ENCODE assay signal across 26 cellular contexts in the genomic region with DNA sequence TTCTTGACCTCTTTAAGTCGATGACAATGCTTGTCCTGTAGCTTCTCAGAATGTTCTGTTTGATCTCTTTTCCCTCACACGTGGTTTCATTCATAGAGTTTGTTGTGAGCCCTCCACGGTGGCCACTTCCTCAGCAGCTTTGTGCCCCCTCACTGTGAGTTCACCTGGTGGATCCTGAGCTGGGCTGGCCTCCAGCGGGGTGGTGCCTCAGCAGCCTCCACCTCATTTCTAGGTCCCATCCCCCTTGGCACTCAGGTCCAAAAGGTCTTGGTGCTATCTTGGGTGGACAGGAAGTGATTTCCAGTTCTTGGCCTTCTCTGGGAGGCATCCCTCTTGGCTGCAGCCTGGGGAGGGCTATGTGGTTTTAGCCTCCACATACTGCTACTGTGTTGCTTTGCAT.
A peak's percentile ranks its signal among the peaks of the same experiment; 100 is the strongest.
DNase-seq lines count a peak whose midpoint lies in the region; FAIRE-seq and TF ChIP-seq lines count a peak whose summit lies in the region.
"Had no signal": no experiment of that assay in that cellular context is flagged by ENCODE, and none has a peak within 500 bp of the region (broad histone marks: within the 10 kb centered on the region; RNA-seq: fewer than 3 reads in every experiment).

No MANE protein-coding gene starts in this region.

- no peak overlapping the region for H3K27ac ChIP-seq in H1 (ENCODE audit: low read depth, low read length)
- no peak overlapping the region for H3K27ac ChIP-seq in neural progenitor cell
- no peak overlapping the region for H3K27ac ChIP-seq in trophoblast cell (ENCODE audit: low read depth, low read length)
- H3K27ac ChIP-seq: 22Rv1, BLaER1, C4-2B had no signal

- H3K27ac Mint-ChIP-seq in neural progenitor cell = no peak overlapping the region
- H3K27ac Mint-ChIP-seq in activated CD4-positive, alpha-beta T cell treated with anti-CD3 and anti-CD28 coated beads, Interleukin-2, amount 10 ng/mL, durations not matched to agents 7 days and 5 days = no peak overlapping the region
- H3K27ac Mint-ChIP-seq: B cell; CD4-positive, CD25-positive, alpha-beta regulatory T cell; CD8-positive, alpha-beta T cell; GM23338 had no signal

- no peak overlapping the region for H3K23ac ChIP-seq in H1 (ENCODE audit: insufficient read length)
- peak overlapping the region; percentile 70 for H3K23ac ChIP-seq in trophoblast cell (ENCODE audit: low read length)

- H3K4me1 Mint-ChIP-seq in neural progenitor cell = peaks cover 12% of the 10 kb centered on the region
- no peaks in the 10 kb centered on the region for H3K4me1 Mint-ChIP-seq in activated CD4-positive, alpha-beta T cell treated with anti-CD3 and anti-CD28 coated beads, Interleukin-2, amount 10 ng/mL, durations not matched to agents 7 days and 5 days
- H3K4me1 Mint-ChIP-seq: B cell; CD4-positive, CD25-positive, alpha-beta regulatory T cell had no signal

- no peak overlapping the region for H4K8ac ChIP-seq in H1 (ENCODE audit: extremely low read depth, insufficient read depth, low read length)
- no peak overlapping the region for H4K8ac ChIP-seq in trophoblast cell (ENCODE audit: low read depth, low read length)

- H3K36me3 ChIP-seq in H1 (ENCODE audit: control insufficient read depth in 2 of 4, insufficient read depth in 4 of 4, low read length in 3 of 4) (no peaks in the 10 kb centered on the region), neural progenitor cell (no peaks in the 10 kb centered on the region), trophoblast cell (ENCODE audit: control insufficient read depth in 1 of 2, insufficient read depth in 2 of 2, low read length in 2 of 2) (no peaks in the 10 kb centered on the region)
- H3K36me3 ChIP-seq: BLaER1 had no signal

- no peak overlapping the region for H3K4me2 ChIP-seq in H1 (ENCODE audit: insufficient read depth in 1 of 2, low read depth in 2 of 2, low read length in 2 of 2)
- no peak overlapping the region for H3K4me2 ChIP-seq in neural progenitor cell
- no peak overlapping the region for H3K4me2 ChIP-seq in trophoblast cell (ENCODE audit: low read length)
- H3K4me2 ChIP-seq: BLaER1, GM23338 had no signal

- H2BK20ac ChIP-seq in H1 (ENCODE audit: low read length) = peak overlapping the region; percentile 72; the same call in 1 of the 2 replicates

- no peaks in the 10 kb centered on the region; a peak in 2 of 7 replicates for H3K4me1 ChIP-seq in H1 (replicated peaks in 1 of 4; ENCODE audit: control insufficient read depth in 3 of 4, insufficient read depth in 4 of 4, low read length in 3 of 4)
- peaks cover 8% of the 10 kb centered on the region for H3K4me1 ChIP-seq in neural progenitor cell
- H3K4me1 ChIP-seq in trophoblast cell (ENCODE audit: control insufficient read depth in 1 of 2, insufficient read depth in 2 of 2, low read length in 2 of 2) = no peaks in the 10 kb centered on the region
- H3K4me1 ChIP-seq: BLaER1, Caco-2 had no signal

- H3K36me3 Mint-ChIP-seq in neural progenitor cell = no peaks in the 10 kb centered on the region
- no peaks in the 10 kb centered on the region for H3K36me3 Mint-ChIP-seq in activated CD4-positive, alpha-beta T cell treated with anti-CD3 and anti-CD28 coated beads, Interleukin-2, amount 10 ng/mL, durations not matched to agents 7 days and 5 days (ENCODE audit: low read depth)
- H3K36me3 Mint-ChIP-seq: CD4-positive, CD25-positive, alpha-beta regulatory T cell; CD8-positive, alpha-beta T cell had no signal

- TF ChIP-seq CTCF in H1 (IDR thresholded peaks at IDR 0.05; ENCODE audit: control extremely low read depth in 1 of 3, insufficient read depth in 1 of 3, low read depth in 1 of 3, low read length in 3 of 3) = no peak
- TF ChIP-seq CTCF in neural progenitor cell (IDR thresholded peaks at IDR 0.05) = no peak

- no peak for FAIRE-seq in H1 (lab: Jason Lieb, UNC)
- FAIRE-seq: A204.1, D721Med, GM12878, GM19239, H54 had no signal

- H2BK15ac ChIP-seq in H1 (ENCODE audit: low read length) = 0 out of 2 replicates have a peak overlapping the region, but pooled peaks have one; percentile 46

- H3K79me2 ChIP-seq in H1 (ENCODE audit: control insufficient read depth in 1 of 2, insufficient read depth in 2 of 2, low read length in 2 of 2) (no peaks in the 10 kb centered on the region), neural progenitor cell (ENCODE audit: low read depth) (no peaks in the 10 kb centered on the region), trophoblast cell (ENCODE audit: control insufficient read depth, insufficient read depth, low read length, poor library complexity) (no peaks in the 10 kb centered on the region)

- H3K79me1 ChIP-seq in H1 (ENCODE audit: low read depth, low read length) (no peaks in the 10 kb centered on the region), trophoblast cell (ENCODE audit: low read length) (no peaks in the 10 kb centered on the region)

- H2AFZ ChIP-seq in H1 (ENCODE audit: low read length) = 0 out of 2 replicates have a peak overlapping the region, but pooled peaks have one; percentile 53
- H2AFZ ChIP-seq in neural progenitor cell (replicated peaks) = no peak overlapping the region
- no peak overlapping the region for H2AFZ ChIP-seq in trophoblast cell (ENCODE audit: insufficient read depth, low read length, poor library complexity)
- H2AFZ ChIP-seq: GM23338 had no signal

- no peaks in the 10 kb centered on the region; the same call in 1 of the 2 replicates for H3K23me2 ChIP-seq in H1 (ENCODE audit: low read depth, low read length)

- POLR2A ChIA-PET in H1 (lab: Charles Lee; ENCODE audit: partially characterized antibody) = no interaction called here
- POLR2A ChIA-PET in activated CD4-positive, alpha-beta T cell treated with anti-CD3 and anti-CD28 coated beads, Interleukin-2, amount 10 ng/mL, durations not matched to agents 7 days and 5 days (lab: Charles Lee) = no interaction called here

- peaks cover 12% of the 10 kb centered on the region for H3K9me3 Mint-ChIP-seq in neural progenitor cell
- H3K9me3 Mint-ChIP-seq in activated CD4-positive, alpha-beta T cell treated with anti-CD3 and anti-CD28 coated beads, Interleukin-2, amount 10 ng/mL, durations not matched to agents 7 days and 5 days = no peaks in the 10 kb centered on the region
- H3K9me3 Mint-ChIP-seq: CD4-positive, CD25-positive, alpha-beta regulatory T cell; CD8-positive, alpha-beta T cell; GM23338 had no signal

- H3K56ac ChIP-seq in H1 (replicated peaks; ENCODE audit: insufficient read length, low read depth, low read length) = no peak overlapping the region

- H2AK5ac ChIP-seq in H1 (ENCODE audit: low read depth, low read length) (no peak overlapping the region), trophoblast cell (ENCODE audit: low read length) (no peak overlapping the region)

- H4K20me1 ChIP-seq in H1 (replicated peaks in 1 of 2; ENCODE audit: control insufficient read depth in 1 of 2, insufficient read depth in 2 of 2, low read length in 2 of 2) = no peaks in the 10 kb centered on the region
- H4K20me1 ChIP-seq in neural progenitor cell (ENCODE audit: low read depth) = no peaks in the 10 kb centered on the region
- H4K20me1 ChIP-seq: BLaER1 had no signal

- no peak overlapping the region for H3K9ac ChIP-seq in H1 (replicated peaks in 1 of 4; ENCODE audit: extremely low read depth in 1 of 4, low read depth in 3 of 4, low read length in 3 of 4)
- H3K9ac ChIP-seq in neural progenitor cell = no peak overlapping the region
- H3K9ac ChIP-seq in trophoblast cell (ENCODE audit: low read length) = peak overlapping the region; percentile 61
- H3K9ac ChIP-seq: BLaER1 had no signal

- 85% methylated on average over 4 of the region's 4 CpGs; no CpG with 5 or more reads in 1 of the 2 experiments for WGBS in H1 (ENCODE audit: extremely low coverage in 1 of 2, insufficient coverage in 1 of 2, insufficient read length in 1 of 2, insufficient replicate concordance in 2 of 2, low coverage in 1 of 2, low lambda C conversion rate in 2 of 2, missing lambda C conversion rate in 1 of 2), 2 experiments
- WGBS in trophoblast cell (ENCODE audit: extremely low coverage, insufficient coverage, insufficient read length) = no CpG with 5 or more reads among the region's 4 CpGs

- no peak overlapping the region for H4K91ac ChIP-seq in H1 (replicated peaks; ENCODE audit: insufficient read length, low read length)
- H4K91ac ChIP-seq in trophoblast cell (ENCODE audit: low read depth, low read length) = no peak overlapping the region

- H2BK120ac ChIP-seq in H1 (replicated peaks; ENCODE audit: low read depth, low read length) = no peak overlapping the region
- no peak overlapping the region for H2BK120ac ChIP-seq in trophoblast cell (ENCODE audit: insufficient read depth, low read length, poor library complexity)

- no peak for TF ChIP-seq EP300 in H1 (IDR thresholded peaks at IDR 0.05; ENCODE audit: borderline replicate concordance in 1 of 2, low read depth in 2 of 2, low read length in 2 of 2)

- no peak overlapping the region; the same call in 1 of the 2 replicates for H2BK12ac ChIP-seq in H1 (ENCODE audit: low read depth, low read length)
- no peak overlapping the region for H2BK12ac ChIP-seq in trophoblast cell (ENCODE audit: low read length)

- peaks cover 5% of the 10 kb centered on the region for H3F3A ChIP-seq in neural progenitor cell (ENCODE audit: low read depth)

- H3K4me3 ChIP-seq in H1 (ENCODE audit: extremely low read depth in 1 of 4, insufficient read depth in 2 of 4, low read depth in 3 of 4, low read length in 4 of 4) (no peak overlapping the region), neural progenitor cell (no peak overlapping the region), trophoblast cell (ENCODE audit: low read depth, low read length) (no peak overlapping the region)
- H3K4me3 ChIP-seq: BLaER1, GM12878, GM23338 had no signal

- H3K27me3 ChIP-seq in H1 (replicated peaks in 1 of 4; ENCODE audit: control insufficient read depth in 3 of 4, extremely low read depth in 1 of 4, insufficient read depth in 3 of 4, low read length in 3 of 4) (no peaks in the 10 kb centered on the region; a peak in 1 of 7 replicates), neural progenitor cell (no peaks in the 10 kb centered on the region), trophoblast cell (ENCODE audit: insufficient read depth, low read length) (no peaks in the 10 kb centered on the region)
- H3K27me3 ChIP-seq: BLaER1 had no signal

- H4K5ac ChIP-seq in H1 (ENCODE audit: insufficient read length, low read depth, low read length) = no peak overlapping the region

- H3K9me3 ChIP-seq in H1 (ENCODE audit: insufficient read depth in 2 of 2, low read depth in 1 of 2, low read length in 1 of 2) (no peaks in the 10 kb centered on the region), neural progenitor cell (ENCODE audit: low read depth) (no peaks in the 10 kb centered on the region), trophoblast cell (ENCODE audit: insufficient read depth, low read depth, low read length) (peaks cover 3% of the 10 kb centered on the region)
- H3K9me3 ChIP-seq: BLaER1, Caco-2 had no signal

- H3K4ac ChIP-seq in H1 (replicated peaks; ENCODE audit: insufficient read length, low read depth, low read length) (no peak overlapping the region), trophoblast cell (ENCODE audit: low read depth, low read length) (no peak overlapping the region)

- no peak overlapping the region for H2BK5ac ChIP-seq in H1 (ENCODE audit: low read depth, low read length)
- no peak overlapping the region for H2BK5ac ChIP-seq in trophoblast cell (ENCODE audit: low read depth, low read length, poor library complexity)

- no peak overlapping the region for H4K12ac ChIP-seq in trophoblast cell (ENCODE audit: low read depth, low read length)

- peaks cover 8% of the 10 kb centered on the region for H3K27me3 Mint-ChIP-seq in neural progenitor cell (ENCODE audit: insufficient read depth, low read depth)
- no peaks in the 10 kb centered on the region for H3K27me3 Mint-ChIP-seq in activated CD4-positive, alpha-beta T cell treated with anti-CD3 and anti-CD28 coated beads, Interleukin-2, amount 10 ng/mL, durations not matched to agents 7 days and 5 days
- H3K27me3 Mint-ChIP-seq: CD4-positive, CD25-positive, alpha-beta regulatory T cell had no signal

- CTCF ChIA-PET in H1 (lab: Charles Lee; ENCODE audit: partially characterized antibody) = no interaction called here
- CTCF ChIA-PET in activated CD4-positive, alpha-beta T cell treated with anti-CD3 and anti-CD28 coated beads, Interleukin-2, amount 10 ng/mL, durations not matched to agents 7 days and 5 days (lab: Charles Lee) = no interaction called here

- no peak for TF ChIP-seq RAD21 in H1 (IDR thresholded peaks at IDR 0.05 in 1 of 2, conservative IDR thresholded peaks at IDR 0.05 in 1 of 2; ENCODE audit: low read depth in 2 of 2, low read length in 2 of 2)

- DNase-seq in activated CD8-positive, alpha-beta memory T cell treated with anti-CD3 and anti-CD28 coated beads for 24 hours = peak; percentile 30
- DNase-seq in activated CD8-positive, alpha-beta memory T cell treated with anti-CD3 and anti-CD28 coated beads, Interleukin-2, amount 50 U/mL, for 48 hours = no peak
- DNase-seq in H1 (ENCODE audit: low read depth in 1 of 2, low spot score in 2 of 2) = peak in 1 of 2 experiments; percentile 32
- peak; percentile 33 for DNase-seq in neural progenitor cell (ENCODE audit: low spot score)
- no peak for DNase-seq in trophoblast cell
- no peak for DNase-seq in SHP77 treated with DMSO at 0.1 percent for 48 hours (lab: John Stamatoyannopoulos, UW)
- DNase-seq in activated CD4-positive, alpha-beta T cell treated with anti-CD3 and anti-CD28 coated beads, Interleukin-2, amount 10 ng/mL, durations not matched to agents 7 days and 5 days = no peak
- DNase-seq in putamen (ENCODE audit: low spot score) = no peak
- DNase-seq: Caco-2; CD4-positive, CD25-positive, alpha-beta regulatory T cell; CD8-positive, alpha-beta T cell; DMS 273 treated with DMSO at 0.1 percent for 48 hours; DMS79; EL; GDM1; HCEC 1CT had no signal

- no peak for TF ChIP-seq POLR2A in H1 (IDR thresholded peaks at IDR 0.05; ENCODE audit: control extremely low read depth in 1 of 2, low read depth in 2 of 2, low read length in 2 of 2)

- no peak overlapping the region for H3K18ac ChIP-seq in H1 (ENCODE audit: extremely low read depth, low read length)
- no peak overlapping the region for H3K18ac ChIP-seq in trophoblast cell (ENCODE audit: low read length)

- H3K4me3 Mint-ChIP-seq in neural progenitor cell = no peak overlapping the region
- no peak overlapping the region for H3K4me3 Mint-ChIP-seq in activated CD4-positive, alpha-beta T cell treated with anti-CD3 and anti-CD28 coated beads, Interleukin-2, amount 10 ng/mL, durations not matched to agents 7 days and 5 days
- H3K4me3 Mint-ChIP-seq: B cell; CD4-positive, CD25-positive, alpha-beta regulatory T cell; CD8-positive, alpha-beta T cell; GM23338 had no signal

- H3K14ac ChIP-seq in H1 (ENCODE audit: insufficient read length) (no peak overlapping the region), trophoblast cell (ENCODE audit: low read length) (no peak overlapping the region)

Comparison
In these comparisons a context has a peak if more than half of its experiments do, and no peak if none do; other contexts are left out.
1. DNase-seq: peak in activated CD8-positive, alpha-beta memory T cell treated with anti-CD3 and anti-CD28 coated beads for 24 hours (single experiment) and neural progenitor cell (single experiment); none in activated CD8-positive, alpha-beta memory T cell treated with anti-CD3 and anti-CD28 coated beads, Interleukin-2, amount 50 U/mL, for 48 hours (single experiment), trophoblast cell (0 of 2), SHP77 treated with DMSO at 0.1 percent for 48 hours (single experiment), activated CD4-positive, alpha-beta T cell treated with anti-CD3 and anti-CD28 coated beads, Interleukin-2, amount 10 ng/mL, durations not matched to agents 7 days and 5 days (single experiment) and putamen (single experiment).